Comparison of ENCODE assay signal across 23 cellular contexts in the genomic region with DNA sequence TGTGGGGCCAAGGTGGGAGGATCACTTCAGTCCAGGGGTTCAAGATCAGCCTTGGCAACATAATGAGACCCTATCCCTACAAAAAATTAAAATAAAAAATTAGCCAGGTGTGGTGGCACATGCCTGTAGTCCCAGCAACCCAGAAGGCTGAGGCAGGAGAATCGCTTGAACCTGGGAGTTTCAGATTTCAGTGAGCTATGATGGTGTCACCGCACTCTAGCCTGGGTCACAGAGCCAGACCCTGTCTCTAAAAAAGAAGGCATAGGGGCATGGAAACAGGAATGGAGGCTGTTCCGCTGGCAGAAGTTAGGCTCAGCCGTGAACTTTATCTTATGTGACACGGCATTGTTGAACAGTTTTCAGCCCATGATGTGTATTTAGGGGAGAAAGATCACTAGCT. TPM values are rescaled to one million over a fixed set of nuclear protein-coding genes. Genes with fewer than 3 reads are reported as not detected.
DNase-seq lines count a peak whose midpoint lies in the region; TF ChIP-seq lines count a peak whose summit lies in the region.
"Had no signal": no experiment of that assay in that cellular context is flagged by ENCODE, and none has a peak within 500 bp of the region (broad histone marks: within the 10 kb centered on the region; RNA-seq: fewer than 3 reads in every experiment).

No MANE protein-coding gene starts in this region.

- BruUV-seq in OCI-LY7 (replicated peaks; lab: Mats Ljungman, UMichigan), result no TSS peak

- H3K9me3 ChIP-seq in mesenchymal stem cell (ENCODE audit: control insufficient read depth, low read length) (peaks cover 11% of the 10 kb centered on the region), OCI-LY7 (ENCODE audit: low read length) (no peaks in the 10 kb centered on the region)
- H3K9me3 ChIP-seq: SJSA1 had no signal

- in situ Hi-C loops in G401 (cut with HindIII; ENCODE audit: low sequenced_read_pairs), result no loop called here

- CTCF ChIA-PET in OCI-LY7 (lab: Charles Lee; ENCODE audit: unreplicated experiment), result no interaction called here

- no peak overlapping the region for H4K8ac ChIP-seq in mesenchymal stem cell (ENCODE audit: low read length)

- no peak overlapping the region for H3K23ac ChIP-seq in mesenchymal stem cell (ENCODE audit: low read length in 2 of 2)

- peak overlapping the region; percentile 27 to 49 for H2BK12ac ChIP-seq in mesenchymal stem cell (ENCODE audit: low read length in 2 of 2)

- H3K4me1 Mint-ChIP-seq in chondrocyte (ENCODE audit: low read depth), result peaks cover 97% of the 10 kb centered on the region
- peaks cover 92% of the 10 kb centered on the region for H3K4me1 Mint-ChIP-seq in osteocyte (ENCODE audit: unreplicated experiment)

- intact Hi-C loops in OCI-LY7 (cut with micrococcal nuclease; ENCODE audit: unreplicated experiment), result no loop called here

- WGBS in mesenchymal stem cell, result 94% methylated on average over 5 of the region's 5 CpGs

- H3K27me3 ChIP-seq in mesenchymal stem cell (ENCODE audit: control insufficient read depth in 1 of 2, insufficient read depth in 1 of 2, low read length in 2 of 2), result no peaks in the 10 kb centered on the region
- H3K27me3 ChIP-seq: MG63, SJSA1 had no signal

- H3K36me3 ChIP-seq in mesenchymal stem cell (ENCODE audit: control insufficient read depth in 1 of 2, insufficient read depth in 2 of 2, low read depth in 1 of 2, low read length in 2 of 2), result no peaks in the 10 kb centered on the region
- no peaks in the 10 kb centered on the region for H3K36me3 ChIP-seq in OCI-LY7 (ENCODE audit: insufficient read depth, low read length)
- H3K36me3 ChIP-seq: MG63, SJSA1 had no signal

- H3K27me3 Mint-ChIP-seq in chondrocyte (ENCODE audit: low read depth) (no peaks in the 10 kb centered on the region), osteocyte (ENCODE audit: unreplicated experiment) (no peaks in the 10 kb centered on the region)

- peak overlapping the region in 1 of 2 experiments; percentile 6 for H3K4ac ChIP-seq in mesenchymal stem cell (ENCODE audit: low read depth in 1 of 2, low read length in 2 of 2)

- H3K9me3 Mint-ChIP-seq in chondrocyte (ENCODE audit: low read depth), result peaks cover 9% of the 10 kb centered on the region
- H3K9me3 Mint-ChIP-seq in osteocyte (ENCODE audit: unreplicated experiment), result peaks cover 6% of the 10 kb centered on the region

- H3K14ac ChIP-seq in mesenchymal stem cell (ENCODE audit: low read length in 2 of 2), result no peak overlapping the region

- no peaks in the 10 kb centered on the region for H3K9me2 ChIP-seq in OCI-LY7 (ENCODE audit: insufficient read depth, low read length)

- peaks cover 44% of the 10 kb centered on the region for H3K79me1 ChIP-seq in mesenchymal stem cell (replicated peaks; ENCODE audit: low read length, poor library complexity, severe bottlenecking)

- peak overlapping the region; percentile 5 to 18 for H3K18ac ChIP-seq in mesenchymal stem cell (ENCODE audit: low read depth in 1 of 2, low read length in 2 of 2)

- H3K4me3 Mint-ChIP-seq in chondrocyte (ENCODE audit: unreplicated experiment), result no peak overlapping the region
- H3K4me3 Mint-ChIP-seq in osteocyte (ENCODE audit: unreplicated experiment), result no peak overlapping the region
- H3K4me3 Mint-ChIP-seq: CD8-positive, alpha-beta T cell had no signal

- no peaks in the 10 kb centered on the region for H4K20me1 ChIP-seq in OCI-LY7 (ENCODE audit: insufficient read depth, low read length)

- H3K27ac Mint-ChIP-seq in chondrocyte (ENCODE audit: unreplicated experiment) (peak overlapping the region; percentile 64), osteocyte (ENCODE audit: unreplicated experiment) (peak overlapping the region; percentile 9)
- H3K27ac Mint-ChIP-seq: CD8-positive, alpha-beta T cell had no signal

- no peak overlapping the region for H3K4me2 ChIP-seq in mesenchymal stem cell (ENCODE audit: low read length, poor library complexity, severe bottlenecking)
- H3K4me2 ChIP-seq in OCI-LY7 (ENCODE audit: low read length), result no peak overlapping the region

- H3K36me3 Mint-ChIP-seq in chondrocyte (ENCODE audit: low read depth) (peaks cover 8% of the 10 kb centered on the region), osteocyte (ENCODE audit: unreplicated experiment) (peaks cover 19% of the 10 kb centered on the region)

- POLR2A ChIA-PET in OCI-LY7 (lab: Charles Lee), result no interaction called here

- no peak overlapping the region for H4K91ac ChIP-seq in mesenchymal stem cell (ENCODE audit: low read length)

- TF ChIP-seq CTCF in chondrocyte (IDR thresholded peaks at IDR 0.05) (no peak), osteocyte (IDR thresholded peaks at IDR 0.05) (no peak), OCI-LY7 (conservative IDR thresholded peaks at IDR 0.05; ENCODE audit: low read length) (no peak)

- H2BK120ac ChIP-seq in mesenchymal stem cell (ENCODE audit: low read depth, low read length), result no peak overlapping the region

- H2AK5ac ChIP-seq in mesenchymal stem cell (ENCODE audit: low read length, severe bottlenecking), result no peak overlapping the region

- no peaks in the 10 kb centered on the region for H3K79me2 ChIP-seq in OCI-LY7 (ENCODE audit: insufficient read depth, low read depth, low read length)

- no peak overlapping the region for H2BK15ac ChIP-seq in mesenchymal stem cell (ENCODE audit: low read depth, poor library complexity, severe bottlenecking)

- H3K4me1 ChIP-seq in mesenchymal stem cell (ENCODE audit: control insufficient read depth, insufficient read depth, low read depth, low read length), result peaks cover 21% of the 10 kb centered on the region
- H3K4me1 ChIP-seq in OCI-LY7 (ENCODE audit: insufficient read depth, low read length, poor library complexity, severe bottlenecking), result no peaks in the 10 kb centered on the region
- H3K4me1 ChIP-seq: Caco-2 had no signal

- no peak overlapping the region for H2BK5ac ChIP-seq in mesenchymal stem cell (ENCODE audit: low read depth, low read length, poor library complexity, severe bottlenecking)

- no peak overlapping the region for H3K27ac ChIP-seq in mesenchymal stem cell (ENCODE audit: low read length, poor library complexity, severe bottlenecking)
- no peak overlapping the region for H3K27ac ChIP-seq in OCI-LY7 (ENCODE audit: low read depth, low read length, poor library complexity, severe bottlenecking)
- H3K27ac ChIP-seq: GM23248, SJSA1 had no signal

- DNase-seq in chondrocyte (ENCODE audit: low spot score) (no peak), mesenchymal stem cell (no peak), osteocyte (ENCODE audit: extremely low spot score, unreplicated experiment) (no peak), OCI-LY7 (ENCODE audit: low spot score) (no peak), G401 (ENCODE audit: low spot score) (no peak), germinal center (ENCODE audit: low spot score) (no peak)
- no peak for DNase-seq in central memory CD4-positive, alpha-beta T cell
- DNase-seq: C1 segment of cervical spinal cord; Caco-2; CD8-positive, alpha-beta T cell; GDM1; GM23248; H7; KG1; MG63; NCI-H1105 treated with DMSO at 0.1 percent for 48 hours; NCI-H2029; NCI-H446; NCI-H524 treated with DMSO at 0.1 percent for 48 hours; Right ventricle myocardium superior; RPMI8226 had no signal

- H2AFZ ChIP-seq in mesenchymal stem cell (ENCODE audit: low read depth, low read length) (no peak overlapping the region), OCI-LY7 (ENCODE audit: low read length) (no peak overlapping the region)
- H2AFZ ChIP-seq: GM23248 had no signal

- no peak overlapping the region for H3K9ac ChIP-seq in mesenchymal stem cell (ENCODE audit: low read length)
- H3K9ac ChIP-seq: GM23248 had no signal

- H3K4me3 ChIP-seq in mesenchymal stem cell (ENCODE audit: insufficient read depth in 1 of 2, low read depth in 1 of 2, low read length in 2 of 2), result no peak overlapping the region
- H3K4me3 ChIP-seq in OCI-LY7 (ENCODE audit: low read depth, low read length, poor library complexity, severe bottlenecking), result no peak overlapping the region
- H3K4me3 ChIP-seq: GM12878, GM23248, MG63, SJSA1 had no signal

RNA-seq across cellular contexts. Expression of gene SH3RF3, which starts 47.5 kb away (rescaled TPM):
- 58.8 to 66.2 TPM (median 59.5 TPM) in 3 replicates for total RNA-seq in chondrocyte
- polyA plus RNA-seq in mesenchymal stem cell (2013, experiment 1 of 2), result 23.7 TPM
- polyA plus RNA-seq in mesenchymal stem cell (2013, experiment 2 of 2), result 23.0 TPM
- 79.4 and 84.4 TPM in 2 replicates for total RNA-seq in osteocyte
- not detected in 2 replicates for total RNA-seq in OCI-LY7 (2014; rRNA removed; shearing (Covaris generic))
- not detected in 2 replicates for total RNA-seq in OCI-LY7 (2022)
- total RNA-seq in G401 (2014; rRNA removed; shearing (Covaris generic)), result not detected in 2 replicates

Comparison
In these comparisons a context has a peak if more than half of its experiments do, and no peak if none do; other contexts are left out.
1. RNA of gene SH3RF3, which starts 47.5 kb away (total RNA-seq): 79.4 to 84.4 TPM in osteocyte and 58.8 to 66.2 TPM in chondrocyte; not detected in OCI-LY7 and not detected in G401; every median in the first group is over 10 times any median in the second.